ENCODE assay signal across 2 cellular contexts in the genomic region with DNA sequence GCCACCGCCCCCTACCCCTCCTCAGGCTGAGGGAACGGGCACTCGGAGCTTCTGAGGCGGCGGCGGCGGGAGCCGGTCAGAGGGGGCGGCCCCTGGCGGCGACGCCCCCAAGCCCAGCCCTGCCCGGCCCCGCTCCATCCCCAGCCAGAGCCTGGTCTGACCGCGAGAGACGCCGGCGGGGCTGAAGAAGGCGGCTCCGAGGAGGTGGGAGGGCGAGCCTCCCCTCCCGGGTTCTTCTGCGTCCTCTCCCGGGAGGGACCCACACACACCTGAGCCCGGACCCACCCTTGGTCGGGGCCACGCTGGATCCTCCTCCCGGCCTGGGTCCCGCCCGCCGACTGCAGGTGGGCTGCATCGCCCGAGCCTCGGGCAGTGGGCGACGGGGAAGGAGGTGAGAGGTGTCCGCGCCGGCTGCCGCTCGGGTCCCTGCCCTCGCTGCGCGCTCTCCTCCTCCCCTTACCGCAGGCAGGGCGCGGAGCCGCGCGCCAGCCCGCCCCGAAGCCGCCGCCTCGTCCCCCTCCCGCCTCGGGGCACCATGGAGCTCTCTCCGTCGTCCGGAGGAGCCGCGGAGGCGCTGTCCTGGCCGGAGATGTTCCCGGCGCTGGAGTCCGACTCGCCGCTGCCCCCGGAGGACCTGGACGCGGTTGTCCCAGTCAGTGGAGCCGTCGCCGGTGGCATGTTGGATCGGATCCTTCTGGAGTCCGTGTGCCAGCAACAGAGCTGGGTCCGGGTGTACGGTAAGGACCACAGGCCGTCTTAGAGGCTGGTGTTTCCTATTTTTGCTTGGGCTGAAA.
TF ChIP-seq lines count a peak whose summit lies in the region.

A gene (plus strand): TSS at position 147 of the 794 bp plus-strand sequence. CDS start 389 bp downstream, at position 536.

TF ChIP-seq in IMR-90, 13 proteins besides CTCF, POLR2A, EP300 and RAD21:
- TF ChIP-seq MAZ (IDR thresholded peaks at IDR 0.05; ENCODE audit: borderline replicate concordance, low read depth, low read length) (no peak; the same call in 1 of the 2 replicates), MAFK (IDR thresholded peaks at IDR 0.05; ENCODE audit: low read depth, low read length) (no peak), MXI1 (IDR thresholded peaks at IDR 0.05; ENCODE audit: borderline replicate concordance, low read depth, low read length) (no peak), SMC3 (IDR thresholded peaks at IDR 0.05; ENCODE audit: low read depth, low read length) (no peak), CEBPB (IDR thresholded peaks at IDR 0.05; ENCODE audit: low read depth, low read length) (no peak), FOS (IDR thresholded peaks at IDR 0.05; ENCODE audit: low read depth, low read length) (no peak), NFE2L2 (IDR thresholded peaks at IDR 0.05; ENCODE audit: low read depth, low read length) (no peak)
- TF ChIP-seq, protein P1, sequence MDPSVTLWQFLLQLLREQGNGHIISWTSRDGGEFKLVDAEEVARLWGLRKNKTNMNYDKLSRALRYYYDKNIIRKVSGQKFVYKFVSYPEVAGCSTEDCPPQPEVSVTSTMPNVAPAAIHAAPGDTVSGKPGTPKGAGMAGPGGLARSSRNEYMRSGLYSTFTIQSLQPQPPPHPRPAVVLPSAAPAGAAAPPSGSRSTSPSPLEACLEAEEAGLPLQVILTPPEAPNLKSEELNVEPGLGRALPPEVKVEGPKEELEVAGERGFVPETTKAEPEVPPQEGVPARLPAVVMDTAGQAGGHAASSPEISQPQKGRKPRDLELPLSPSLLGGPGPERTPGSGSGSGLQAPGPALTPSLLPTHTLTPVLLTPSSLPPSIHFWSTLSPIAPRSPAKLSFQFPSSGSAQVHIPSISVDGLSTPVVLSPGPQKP (IDR thresholded peaks at IDR 0.05; ENCODE audit: borderline replicate concordance, low read depth, low read length) = no peak
- TF ChIP-seq, protein P2, sequence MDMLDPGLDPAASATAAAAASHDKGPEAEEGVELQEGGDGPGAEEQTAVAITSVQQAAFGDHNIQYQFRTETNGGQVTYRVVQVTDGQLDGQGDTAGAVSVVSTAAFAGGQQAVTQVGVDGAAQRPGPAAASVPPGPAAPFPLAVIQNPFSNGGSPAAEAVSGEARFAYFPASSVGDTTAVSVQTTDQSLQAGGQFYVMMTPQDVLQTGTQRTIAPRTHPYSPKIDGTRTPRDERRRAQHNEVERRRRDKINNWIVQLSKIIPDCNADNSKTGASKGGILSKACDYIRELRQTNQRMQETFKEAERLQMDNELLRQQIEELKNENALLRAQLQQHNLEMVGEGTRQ (IDR thresholded peaks at IDR 0.05; ENCODE audit: low read depth, low read length) = no peak

TF ChIP-seq in endothelial cell of umbilical vein, 7 proteins besides CTCF, POLR2A, EP300 and RAD21:
- no peak for TF ChIP-seq EZH2 (IDR thresholded peaks at IDR 0.05; ENCODE audit: borderline replicate concordance, low read depth, low read length, severe bottlenecking)
TF ChIP-seq in endothelial cell of umbilical vein: peak in this region for 0.
